10 cellular contexts compared by ENCODE assay signal in genomic region chr17:73474370-73474988, GRCh38.
DNase-seq lines count a peak whose midpoint lies in the region; ATAC-seq and TF ChIP-seq lines count a peak whose summit lies in the region.
"Had no signal": no experiment of that assay in that cellular context is flagged by ENCODE, and none has a peak within 500 bp of the region (broad histone marks: within the 10 kb centered on the region; RNA-seq: fewer than 3 reads in every experiment).

No MANE protein-coding gene starts in this region.

- DNase-seq in SKM-1 treated with dmso at 0.1 percent for 144 hours (lab: John Stamatoyannopoulos, UW; ENCODE audit: unreplicated experiment) (peak; percentile 16), SKM-1 (lab: John Stamatoyannopoulos, UW; ENCODE audit: unreplicated experiment) (no peak), SHP77 treated with DMSO at 0.1 percent for 48 hours (lab: John Stamatoyannopoulos, UW) (peak; percentile 18), left ventricle myocardium inferior (peak; percentile 79), testis (peak; percentile 92), NCI-H526 (lab: John Stamatoyannopoulos, UW) (no peak)

- TF ChIP-seq POLR2A in testis (IDR thresholded peaks at IDR 0.05), result no peak

- H3K9me3 ChIP-seq in left ventricle myocardium inferior (replicated peaks), result no peaks in the 10 kb centered on the region
- H3K9me3 ChIP-seq in testis, result no peaks in the 10 kb centered on the region

- no peak overlapping the region for H3K27ac Mint-ChIP-seq in activated T-helper 17 cell treated with anti-CD3 and anti-CD28 coated beads, Interleukin-2, amount 50 U/mL, for 72 hours
- H3K27ac Mint-ChIP-seq: CD4-positive, alpha-beta T cell had no signal

- no peaks in the 10 kb centered on the region for H3K9me3 Mint-ChIP-seq in activated T-helper 17 cell treated with anti-CD3 and anti-CD28 coated beads, Interleukin-2, amount 50 U/mL, for 72 hours
- H3K9me3 Mint-ChIP-seq: CD4-positive, alpha-beta T cell had no signal

- H3K36me3 ChIP-seq in left ventricle myocardium inferior (no peaks in the 10 kb centered on the region), testis (ENCODE audit: low read depth, missing control alignments) (no peaks in the 10 kb centered on the region)

- H3K27me3 ChIP-seq in left ventricle myocardium inferior (ENCODE audit: low read depth), result peaks cover 5% of the 10 kb centered on the region
- H3K27me3 ChIP-seq in testis, result no peaks in the 10 kb centered on the region

- no peaks in the 10 kb centered on the region for H3K27me3 Mint-ChIP-seq in activated T-helper 17 cell treated with anti-CD3 and anti-CD28 coated beads, Interleukin-2, amount 50 U/mL, for 72 hours
- H3K27me3 Mint-ChIP-seq: CD4-positive, alpha-beta T cell had no signal

- peaks cover 32% of the 10 kb centered on the region for H3K4me1 ChIP-seq in left ventricle myocardium inferior
- H3K4me1 ChIP-seq in testis, result peaks cover 10% of the 10 kb centered on the region

- intact Hi-C loops in left ventricle myocardium inferior (cut with micrococcal nuclease), result no loop called here
- intact Hi-C loops in testis (cut with DNase I; ENCODE audit: low total_unique reads), result no loop called here

- H3K36me3 Mint-ChIP-seq in activated T-helper 17 cell treated with anti-CD3 and anti-CD28 coated beads, Interleukin-2, amount 50 U/mL, for 72 hours (ENCODE audit: low read depth), result no peaks in the 10 kb centered on the region

- WGBS in testis, 2 donors, result 41 to 54% methylated on average over 11 to 12 of the region's 12 CpGs

- no peak for ATAC-seq in GM21528 (IDR thresholded peaks at IDR 0.05; ENCODE audit: low FRiP score, unreplicated experiment)
- no peak for ATAC-seq in activated T-helper 17 cell treated with anti-CD3 and anti-CD28 coated beads, Interleukin-2, amount 50 U/mL, for 72 hours (replicated peaks)

- peak overlapping the region; percentile 30 for H3K27ac ChIP-seq in left ventricle myocardium inferior (replicated peaks)
- H3K27ac ChIP-seq in testis, result peak overlapping the region; percentile 72 to 80
- H3K27ac ChIP-seq: PC-9 had no signal

- H3K4me1 Mint-ChIP-seq in activated T-helper 17 cell treated with anti-CD3 and anti-CD28 coated beads, Interleukin-2, amount 50 U/mL, for 72 hours, result no peaks in the 10 kb centered on the region

- H3K4me3 ChIP-seq in left ventricle myocardium inferior (no peak overlapping the region), testis (no peak overlapping the region)
- H3K4me3 ChIP-seq: PC-9 had no signal

- TF ChIP-seq CTCF in left ventricle myocardium inferior (IDR thresholded peaks at IDR 0.05; ENCODE audit: borderline replicate concordance) (no peak), testis (IDR thresholded peaks at IDR 0.05) (no peak)

- H3K4me3 Mint-ChIP-seq in activated T-helper 17 cell treated with anti-CD3 and anti-CD28 coated beads, Interleukin-2, amount 50 U/mL, for 72 hours, result no peak overlapping the region
- H3K4me3 Mint-ChIP-seq: CD4-positive, alpha-beta T cell had no signal

Comparison
In these comparisons a context has a peak if more than half of its experiments do, and no peak if none do; other contexts are left out.
1. DNase-seq: peak in SKM-1 treated with dmso at 0.1 percent for 144 hours (single experiment), SHP77 treated with DMSO at 0.1 percent for 48 hours (single experiment), left ventricle myocardium inferior (single experiment) and testis (single experiment); none in SKM-1 (single experiment) and NCI-H526 (0 of 2).